11 cellular contexts compared by ENCODE assay signal in the genomic region with DNA sequence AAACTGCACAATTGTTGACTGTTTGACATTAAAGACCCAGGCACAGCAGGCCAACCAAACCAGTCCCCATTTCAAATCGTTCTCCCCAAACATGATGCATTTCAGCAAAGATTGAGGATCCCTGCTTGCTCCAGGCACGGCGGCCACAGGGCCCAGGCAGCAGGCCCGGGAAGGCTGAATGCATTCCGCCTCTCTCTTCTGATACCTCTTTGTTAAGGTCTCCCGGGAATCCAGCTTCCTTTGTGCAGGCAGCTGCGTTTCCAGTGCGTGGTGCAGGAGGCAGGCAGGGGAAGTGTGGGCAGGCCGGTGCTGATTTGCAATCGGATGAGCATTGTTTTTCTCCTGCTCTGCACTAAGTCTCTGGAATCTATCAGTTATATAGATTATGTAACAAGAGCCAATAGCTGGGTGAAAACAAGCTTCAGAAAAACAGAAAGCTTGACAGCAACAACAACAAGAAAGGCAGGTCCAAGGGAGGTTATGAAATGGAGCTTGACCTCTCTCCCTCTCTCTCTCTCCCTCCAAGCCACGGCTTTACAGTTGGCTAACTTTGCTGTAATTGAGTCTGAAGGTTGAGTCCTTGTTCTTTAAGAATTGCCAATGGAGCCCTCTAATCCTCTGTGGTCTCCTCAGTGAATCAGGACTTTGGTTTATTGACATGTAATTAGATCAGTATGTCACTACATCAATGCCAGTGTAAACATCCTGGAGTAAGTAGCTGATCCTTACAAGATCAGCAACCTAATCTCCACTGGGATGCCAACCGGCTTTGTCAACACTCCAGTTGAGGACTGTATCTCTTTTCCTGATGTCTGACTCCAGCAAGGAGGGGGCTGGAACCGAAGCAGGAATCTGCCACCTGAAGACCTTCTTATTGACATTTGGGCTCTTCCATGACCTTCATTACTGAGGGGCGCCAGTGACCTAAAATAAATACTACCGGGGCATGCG.
DNase-seq lines count a peak whose midpoint lies in the region; ATAC-seq and TF ChIP-seq lines count a peak whose summit lies in the region.
"Had no signal": no experiment of that assay in that cellular context is flagged by ENCODE, and none has a peak within 500 bp of the region (broad histone marks: within the 10 kb centered on the region; RNA-seq: fewer than 3 reads in every experiment).

No MANE protein-coding gene starts in this region.

- peak overlapping the region; percentile 29; the same call in 1 of the 2 replicates for H3K27ac Mint-ChIP-seq in WTC11
- H3K27ac Mint-ChIP-seq in naive thymus-derived CD8-positive, alpha-beta T cell, result no peak overlapping the region

- no peaks in the 10 kb centered on the region for H3K36me3 Mint-ChIP-seq in WTC11
- no peaks in the 10 kb centered on the region for H3K36me3 Mint-ChIP-seq in naive thymus-derived CD8-positive, alpha-beta T cell

- no TSS peak for BruUV-seq in A673 (replicated peaks; lab: Mats Ljungman, UMichigan)

- ATAC-seq in WTC11, result peak; percentile 96
- ATAC-seq in naive thymus-derived CD8-positive, alpha-beta T cell, result no peak
- ATAC-seq: body of pancreas, lower lobe of right lung had no signal

- CTCF ChIA-PET in A673 (lab: Charles Lee), result no interaction called here
- CTCF ChIA-PET in WTC11 (lab: Charles Lee), result interaction anchor here (1.0 to 1.9 kb wide), 3 partner anchors 28 to 184 kb away, joined by 4 to 10 read pairs (median 4); no protein-coding TSS in a partner anchor

- no peak overlapping the region for H3K27ac ChIP-seq in A673 (ENCODE audit: low read depth, low read length, poor library complexity, severe bottlenecking)
- H3K27ac ChIP-seq: body of pancreas, lower lobe of right lung, sigmoid colon had no signal

- TF ChIP-seq CTCF in A673 (conservative IDR thresholded peaks at IDR 0.05; ENCODE audit: low read depth, low read length) (no peak), WTC11 (IDR thresholded peaks at IDR 0.05) (no peak), GM10266 (IDR thresholded peaks at IDR 0.05; ENCODE audit: control insufficient read depth, insufficient read depth, low read depth, missing control alignments) (no peak)

- no peaks in the 10 kb centered on the region; the same call in 1 of the 2 replicates for H3K9me3 Mint-ChIP-seq in WTC11
- peaks cover 0 to 2% (median 0%) of the 10 kb centered on the region in 9 donors for H3K9me3 Mint-ChIP-seq in naive thymus-derived CD8-positive, alpha-beta T cell

- H3K27me3 ChIP-seq in A673 (replicated peaks; ENCODE audit: insufficient read depth, low read depth, low read length, poor library complexity), result peaks cover 77% of the 10 kb centered on the region
- H3K27me3 ChIP-seq: body of pancreas had no signal

- POLR2A ChIA-PET in A673 (lab: Charles Lee; ENCODE audit: low non-redundant PET), result no interaction called here
- POLR2A ChIA-PET in WTC11 (lab: Charles Lee), result no interaction called here
- POLR2A ChIA-PET in naive thymus-derived CD8-positive, alpha-beta T cell (lab: Charles Lee), result no interaction called here

- no peaks in the 10 kb centered on the region for H3K4me1 ChIP-seq in A673 (ENCODE audit: insufficient read depth, low read length, poor library complexity, severe bottlenecking)
- H3K4me1 ChIP-seq: body of pancreas, lower lobe of right lung, sigmoid colon had no signal

- H3K4me1 Mint-ChIP-seq in WTC11, result peaks cover 17% of the 10 kb centered on the region
- peaks cover 0 to 3% (median 0%) of the 10 kb centered on the region in 4 donors for H3K4me1 Mint-ChIP-seq in naive thymus-derived CD8-positive, alpha-beta T cell

- H3K36me3 ChIP-seq in A673 (ENCODE audit: insufficient read depth, low read length, poor library complexity, severe bottlenecking), result no peaks in the 10 kb centered on the region
- H3K36me3 ChIP-seq: lower lobe of right lung, sigmoid colon had no signal

- DNase-seq in A673 (ENCODE audit: low spot score), result peak; percentile 33
- DNase-seq in NCI-H1092 treated with DMSO at 0.1 percent for 48 hours (lab: John Stamatoyannopoulos, UW), result peak; percentile 91
- peak; percentile 56 for DNase-seq in WTC11 (ENCODE audit: low spot score)
- DNase-seq in left kidney (ENCODE audit: low read depth, low spot score), result peak; percentile 73
- DNase-seq in posterior vena cava (ENCODE audit: low spot score), result no peak
- DNase-seq in naive thymus-derived CD8-positive, alpha-beta T cell, result no peak
- no peak for DNase-seq in DMS53 (lab: John Stamatoyannopoulos, UW)
- no peak for DNase-seq in GM10266 (ENCODE audit: extremely low spot score)
- DNase-seq: body of pancreas, lower lobe of right lung, sigmoid colon had no signal

- H3K27me3 Mint-ChIP-seq in WTC11 (ENCODE audit: low read depth), result peaks cover 2% of the 10 kb centered on the region; the same call in 1 of the 2 replicates
- peaks cover 2 to 25% (median 7%) of the 10 kb centered on the region in 5 donors for H3K27me3 Mint-ChIP-seq in naive thymus-derived CD8-positive, alpha-beta T cell

- no peaks in the 10 kb centered on the region for H3K9me3 ChIP-seq in A673 (ENCODE audit: low read depth, low read length, poor library complexity, severe bottlenecking)
- H3K9me3 ChIP-seq: body of pancreas, lower lobe of right lung, sigmoid colon had no signal

- intact Hi-C loops in A673 (cut with micrococcal nuclease; ENCODE audit: unreplicated experiment) (no loop called here), posterior vena cava (cut with DNase I) (no loop called here)

- no peak overlapping the region; the same call in 1 of the 2 replicates for H3K4me3 Mint-ChIP-seq in WTC11
- no peak overlapping the region for H3K4me3 Mint-ChIP-seq in naive thymus-derived CD8-positive, alpha-beta T cell

- no peak overlapping the region for H3K4me3 ChIP-seq in A673 (ENCODE audit: low read depth, low read length, poor library complexity, severe bottlenecking)
- H3K4me3 ChIP-seq: body of pancreas, lower lobe of right lung, sigmoid colon had no signal

TF ChIP-seq in WTC11, 78 proteins besides CTCF, POLR2A, EP300 and RAD21:
- TF ChIP-seq, protein P1, sequence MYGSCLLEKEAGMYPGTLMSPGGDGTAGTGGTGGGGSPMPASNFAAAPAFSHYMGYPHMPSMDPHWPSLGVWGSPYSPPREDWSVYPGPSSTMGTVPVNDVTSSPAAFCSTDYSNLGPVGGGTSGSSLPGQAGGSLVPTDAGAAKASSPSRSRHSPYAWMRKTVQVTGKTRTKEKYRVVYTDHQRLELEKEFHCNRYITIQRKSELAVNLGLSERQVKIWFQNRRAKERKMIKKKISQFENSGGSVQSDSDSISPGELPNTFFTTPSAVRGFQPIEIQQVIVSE (CRISPR knock-in tag; IDR thresholded peaks at IDR 0.05; ENCODE audit: borderline replicate concordance), result no peak
- TF ChIP-seq, protein P2, sequence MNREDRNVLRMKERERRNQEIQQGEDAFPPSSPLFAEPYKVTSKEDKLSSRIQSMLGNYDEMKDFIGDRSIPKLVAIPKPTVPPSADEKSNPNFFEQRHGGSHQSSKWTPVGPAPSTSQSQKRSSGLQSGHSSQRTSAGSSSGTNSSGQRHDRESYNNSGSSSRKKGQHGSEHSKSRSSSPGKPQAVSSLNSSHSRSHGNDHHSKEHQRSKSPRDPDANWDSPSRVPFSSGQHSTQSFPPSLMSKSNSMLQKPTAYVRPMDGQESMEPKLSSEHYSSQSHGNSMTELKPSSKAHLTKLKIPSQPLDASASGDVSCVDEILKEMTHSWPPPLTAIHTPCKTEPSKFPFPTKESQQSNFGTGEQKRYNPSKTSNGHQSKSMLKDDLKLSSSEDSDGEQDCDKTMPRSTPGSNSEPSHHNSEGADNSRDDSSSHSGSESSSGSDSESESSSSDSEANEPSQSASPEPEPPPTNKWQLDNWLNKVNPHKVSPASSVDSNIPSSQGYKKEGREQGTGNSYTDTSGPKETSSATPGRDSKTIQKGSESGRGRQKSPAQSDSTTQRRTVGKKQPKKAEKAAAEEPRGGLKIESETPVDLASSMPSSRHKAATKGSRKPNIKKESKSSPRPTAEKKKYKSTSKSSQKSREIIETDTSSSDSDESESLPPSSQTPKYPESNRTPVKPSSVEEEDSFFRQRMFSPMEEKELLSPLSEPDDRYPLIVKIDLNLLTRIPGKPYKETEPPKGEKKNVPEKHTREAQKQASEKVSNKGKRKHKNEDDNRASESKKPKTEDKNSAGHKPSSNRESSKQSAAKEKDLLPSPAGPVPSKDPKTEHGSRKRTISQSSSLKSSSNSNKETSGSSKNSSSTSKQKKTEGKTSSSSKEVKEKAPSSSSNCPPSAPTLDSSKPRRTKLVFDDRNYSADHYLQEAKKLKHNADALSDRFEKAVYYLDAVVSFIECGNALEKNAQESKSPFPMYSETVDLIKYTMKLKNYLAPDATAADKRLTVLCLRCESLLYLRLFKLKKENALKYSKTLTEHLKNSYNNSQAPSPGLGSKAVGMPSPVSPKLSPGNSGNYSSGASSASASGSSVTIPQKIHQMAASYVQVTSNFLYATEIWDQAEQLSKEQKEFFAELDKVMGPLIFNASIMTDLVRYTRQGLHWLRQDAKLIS (CRISPR knock-in tag; IDR thresholded peaks at IDR 0.05; ENCODE audit: borderline replicate concordance), result no peak
- TF ChIP-seq FOXP1 (CRISPR knock-in tag; IDR thresholded peaks at IDR 0.05; ENCODE audit: borderline replicate concordance) (no peak), ZNF671 (CRISPR knock-in tag; IDR thresholded peaks at IDR 0.05) (no peak), JUN (CRISPR knock-in tag; IDR thresholded peaks at IDR 0.05) (no peak), CBFB (CRISPR knock-in tag; IDR thresholded peaks at IDR 0.05; ENCODE audit: low read depth) (no peak), NFYB (CRISPR knock-in tag; conservative IDR thresholded peaks at IDR 0.05; ENCODE audit: low read depth) (no peak), SMAD3 (CRISPR knock-in tag; IDR thresholded peaks at IDR 0.05; ENCODE audit: borderline replicate concordance) (no peak), NFATC4 (CRISPR knock-in tag; IDR thresholded peaks at IDR 0.05) (no peak)
- TF ChIP-seq, protein P3, sequence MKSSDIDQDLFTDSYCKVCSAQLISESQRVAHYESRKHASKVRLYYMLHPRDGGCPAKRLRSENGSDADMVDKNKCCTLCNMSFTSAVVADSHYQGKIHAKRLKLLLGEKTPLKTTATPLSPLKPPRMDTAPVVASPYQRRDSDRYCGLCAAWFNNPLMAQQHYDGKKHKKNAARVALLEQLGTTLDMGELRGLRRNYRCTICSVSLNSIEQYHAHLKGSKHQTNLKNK (CRISPR knock-in tag; IDR thresholded peaks at IDR 0.05), result no peak

Comparison
In these comparisons a context has a peak if more than half of its experiments do, and no peak if none do; other contexts are left out.
1. DNase-seq: peak in A673 (single experiment), NCI-H1092 treated with DMSO at 0.1 percent for 48 hours (single experiment), WTC11 (single experiment) and left kidney (single experiment); none in posterior vena cava (single experiment), naive thymus-derived CD8-positive, alpha-beta T cell (0 of 10), DMS53 (single experiment) and GM10266 (single experiment).